Comparison of ENCODE assay signal across 16 cellular contexts in the genomic region with DNA sequence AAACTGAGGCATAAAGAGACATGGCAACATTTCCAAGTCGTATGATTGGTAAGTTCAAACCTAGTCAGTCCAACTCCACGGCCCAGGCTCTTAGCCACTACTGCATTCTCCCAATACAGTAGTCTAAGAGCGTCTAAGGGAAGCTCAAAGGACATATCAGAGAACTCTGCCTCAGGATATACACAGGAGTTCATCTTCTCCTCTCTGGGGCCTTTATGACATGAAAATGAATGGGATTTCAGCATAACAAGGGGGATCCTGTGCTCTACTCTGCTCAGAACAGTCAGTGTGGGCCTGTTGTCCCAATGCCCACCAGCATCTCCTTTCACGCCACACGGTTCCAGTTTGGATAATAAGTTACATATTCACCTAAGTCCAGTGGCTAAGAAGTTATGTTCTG. TPM values are rescaled to one million over a fixed set of nuclear protein-coding genes. Genes with fewer than 3 reads are reported as not detected.
DNase-seq lines count a peak whose midpoint lies in the region; ATAC-seq and TF ChIP-seq lines count a peak whose summit lies in the region.
"Had no signal": no experiment of that assay in that cellular context is flagged by ENCODE, and none has a peak within 500 bp of the region (broad histone marks: within the 10 kb centered on the region; RNA-seq: fewer than 3 reads in every experiment).

No MANE protein-coding gene starts in this region.

- no peaks in the 10 kb centered on the region for H3K9me3 Mint-ChIP-seq in endothelial cell (ENCODE audit: unreplicated experiment)
- H3K9me3 Mint-ChIP-seq in nephron = no peaks in the 10 kb centered on the region
- H3K9me3 Mint-ChIP-seq: activated CD4-positive, alpha-beta T cell treated with anti-CD3 and anti-CD28 coated beads, Interleukin-2, amount 10 ng/mL, durations not matched to agents 24 days and 14 days; activated T-cell treated with anti-CD3 and anti-CD28 coated beads, Interleukin-2, amount 50 U/mL, for 72 hours; T-helper 1 cell treated with Interleukin-12 subunit alpha and Interleukin-12 subunit beta and Interleukin-4 antibody, amounts not matched to agents 30 μg/mL and 1 μg/mL, for 36 hours had no signal

- H3K4me3 Mint-ChIP-seq in endothelial cell (ENCODE audit: unreplicated experiment) (peak overlapping the region; percentile 83), nephron (peak overlapping the region; percentile 66 to 97 (median 96))
- H3K4me3 Mint-ChIP-seq: activated CD4-positive, alpha-beta T cell treated with anti-CD3 and anti-CD28 coated beads, Interleukin-2, amount 10 ng/mL, durations not matched to agents 24 days and 14 days; activated T-cell treated with anti-CD3 and anti-CD28 coated beads, Interleukin-2, amount 50 U/mL, for 72 hours; T-helper 1 cell treated with Interleukin-12 subunit alpha and Interleukin-12 subunit beta and Interleukin-4 antibody, amounts not matched to agents 30 μg/mL and 1 μg/mL, for 36 hours had no signal

- peak overlapping the region; percentile 68 to 94 (median 87) for H3K27ac ChIP-seq in adrenal gland
- peak overlapping the region; percentile 82 to 84 for H3K27ac ChIP-seq in testis
- H3K27ac ChIP-seq: C4-2B had no signal

- DNase-seq in adrenal gland = no peak
- no peak for DNase-seq in endothelial cell (ENCODE audit: low spot score)
- DNase-seq in testis = no peak
- no peak for DNase-seq in NCI-H526 (lab: John Stamatoyannopoulos, UW)
- DNase-seq in stimulated activated CD4-positive, alpha-beta T cell treated with anti-CD3 and anti-CD28 coated beads, Interleukin-15, amount 100 ng/mL, for 24 hours = no peak
- no peak for DNase-seq in NCI-H2107 (lab: John Stamatoyannopoulos, UW)
- DNase-seq: activated CD4-positive, alpha-beta T cell treated with anti-CD3 and anti-CD28 coated beads, Interleukin-2, amount 10 ng/mL, durations not matched to agents 24 days and 14 days; activated T-cell treated with anti-CD3 and anti-CD28 coated beads, Interleukin-2, amount 50 U/mL, for 72 hours; effector CD8-positive, alpha-beta T cell; NCI-H146; NCI-H748 treated with DMSO at 0.1 percent for 48 hours had no signal

- H3K4me3 ChIP-seq in adrenal gland (peak overlapping the region; percentile 55 to 95 (median 70)), testis (peak overlapping the region in 1 of 2 donors; percentile 6)
- H3K4me3 ChIP-seq: K562 had no signal

- WGBS in adrenal gland, 4 donors = 28 to 40% (median 32%) methylated on average over 3 to 5 of the region's 5 CpGs
- 64 to 72% methylated on average over 5 of the region's 5 CpGs for WGBS in testis, 2 donors

- H3K27me3 Mint-ChIP-seq in endothelial cell (ENCODE audit: unreplicated experiment) = peaks cover 1% of the 10 kb centered on the region
- H3K27me3 Mint-ChIP-seq in nephron (ENCODE audit: low read depth) = no peaks in the 10 kb centered on the region

- H3K36me3 Mint-ChIP-seq in endothelial cell (ENCODE audit: low read depth, unreplicated experiment) (peaks cover 19% of the 10 kb centered on the region), nephron (ENCODE audit: low read depth) (peaks cover 13% of the 10 kb centered on the region)

- TF ChIP-seq POLR2A in adrenal gland (IDR thresholded peaks at IDR 0.05) (peak in 1 of 2 donors; percentile 21), testis (IDR thresholded peaks at IDR 0.05) (no peak)

- no peak for TF ChIP-seq CTCF in adrenal gland (IDR thresholded peaks at IDR 0.05)
- no peak for TF ChIP-seq CTCF in endothelial cell (IDR thresholded peaks at IDR 0.05; ENCODE audit: unreplicated experiment)
- TF ChIP-seq CTCF in nephron (IDR thresholded peaks at IDR 0.05; ENCODE audit: unreplicated experiment in 3 of 3) = no peak
- TF ChIP-seq CTCF in testis (IDR thresholded peaks at IDR 0.05) = no peak

- peaks cover 59% of the 10 kb centered on the region for H3K4me1 Mint-ChIP-seq in endothelial cell (ENCODE audit: unreplicated experiment)
- peaks cover 49% of the 10 kb centered on the region for H3K4me1 Mint-ChIP-seq in nephron
- H3K4me1 Mint-ChIP-seq: activated CD4-positive, alpha-beta T cell treated with anti-CD3 and anti-CD28 coated beads, Interleukin-2, amount 10 ng/mL, durations not matched to agents 24 days and 14 days had no signal

- ATAC-seq in HG02642 (IDR thresholded peaks at IDR 0.05; ENCODE audit: poor library complexity, unreplicated experiment) = no peak
- ATAC-seq: activated T-cell treated with anti-CD3 and anti-CD28 coated beads, Interleukin-2, amount 50 U/mL, for 72 hours; K562 had no signal

- H3K4me1 ChIP-seq in adrenal gland (replicated peaks in 1 of 2) (peaks cover 28 to 57% of the 10 kb centered on the region in 2 donors), testis (no peaks in the 10 kb centered on the region)

- H3K27ac Mint-ChIP-seq in endothelial cell (ENCODE audit: unreplicated experiment) (no peak overlapping the region), nephron (peak overlapping the region; percentile 39 to 94 (median 75))
- H3K27ac Mint-ChIP-seq: activated CD4-positive, alpha-beta T cell treated with anti-CD3 and anti-CD28 coated beads, Interleukin-2, amount 10 ng/mL, durations not matched to agents 24 days and 14 days; activated T-cell treated with anti-CD3 and anti-CD28 coated beads, Interleukin-2, amount 50 U/mL, for 72 hours; T-helper 1 cell treated with Interleukin-12 subunit alpha and Interleukin-12 subunit beta and Interleukin-4 antibody, amounts not matched to agents 30 μg/mL and 1 μg/mL, for 36 hours had no signal

- no peaks in the 10 kb centered on the region for H3K9me3 ChIP-seq in adrenal gland (replicated peaks in 1 of 3)
- H3K9me3 ChIP-seq in testis = no peaks in the 10 kb centered on the region

- H3K36me3 ChIP-seq in adrenal gland (replicated peaks in 1 of 2) (no peaks in the 10 kb centered on the region), testis (ENCODE audit: low read depth, missing control alignments) (no peaks in the 10 kb centered on the region)

- intact Hi-C loops in adrenal gland (cut with DNase I) = no loop called here
- intact Hi-C loops in testis (cut with DNase I; ENCODE audit: low total_unique reads) = no loop called here

- no peaks in the 10 kb centered on the region for H3K27me3 ChIP-seq in adrenal gland
- no peaks in the 10 kb centered on the region for H3K27me3 ChIP-seq in testis

RNA-seq across cellular contexts. Expression of a gene that starts 4.2 kb away (rescaled TPM):
- total RNA-seq in adrenal gland = 100 to 1,000 TPM; 120 to 556 (median 434) TPM
- polyA plus RNA-seq in adrenal gland = 100 to 1,000 TPM in 1 of 3 donors, 10 to 100 TPM in 2; 35.4 to 165 (median 38.1) TPM
- 63.8 TPM for total RNA-seq in endothelial cell (ENCODE audit: unreplicated experiment)
- 10 to 100 TPM; 19.8 to 24.0 TPM for total RNA-seq in testis
- polyA plus RNA-seq in testis (ENCODE audit: insufficient read depth, low read depth, low replicate concordance) = 19.3 TPM
- total RNA-seq: activated CD4-positive, alpha-beta T cell treated with anti-CD3 and anti-CD28 coated beads, Interleukin-2, amount 10 ng/mL, durations not matched to agents 24 days and 14 days; activated T-cell treated with anti-CD3 and anti-CD28 coated beads, Interleukin-2, amount 50 U/mL, for 72 hours had no signal

RNA-seq across cellular contexts. Expression of a gene that starts 41.7 kb away (rescaled TPM):
- 10 to 100 TPM; 14.4 to 55.4 (median 23.4) TPM for total RNA-seq in adrenal gland
- polyA plus RNA-seq in adrenal gland = 10 to 100 TPM; 10.1 to 18.7 (median 14.0) TPM
- 5.7 TPM for total RNA-seq in endothelial cell (ENCODE audit: unreplicated experiment)
- 10 to 100 TPM; 24.2 to 44.6 TPM for total RNA-seq in testis
- 45.4 TPM for polyA plus RNA-seq in testis (ENCODE audit: insufficient read depth, low read depth, low replicate concordance)
- total RNA-seq: activated CD4-positive, alpha-beta T cell treated with anti-CD3 and anti-CD28 coated beads, Interleukin-2, amount 10 ng/mL, durations not matched to agents 24 days and 14 days had no signal
